19 cellular contexts compared by ENCODE assay signal in the genomic region with DNA sequence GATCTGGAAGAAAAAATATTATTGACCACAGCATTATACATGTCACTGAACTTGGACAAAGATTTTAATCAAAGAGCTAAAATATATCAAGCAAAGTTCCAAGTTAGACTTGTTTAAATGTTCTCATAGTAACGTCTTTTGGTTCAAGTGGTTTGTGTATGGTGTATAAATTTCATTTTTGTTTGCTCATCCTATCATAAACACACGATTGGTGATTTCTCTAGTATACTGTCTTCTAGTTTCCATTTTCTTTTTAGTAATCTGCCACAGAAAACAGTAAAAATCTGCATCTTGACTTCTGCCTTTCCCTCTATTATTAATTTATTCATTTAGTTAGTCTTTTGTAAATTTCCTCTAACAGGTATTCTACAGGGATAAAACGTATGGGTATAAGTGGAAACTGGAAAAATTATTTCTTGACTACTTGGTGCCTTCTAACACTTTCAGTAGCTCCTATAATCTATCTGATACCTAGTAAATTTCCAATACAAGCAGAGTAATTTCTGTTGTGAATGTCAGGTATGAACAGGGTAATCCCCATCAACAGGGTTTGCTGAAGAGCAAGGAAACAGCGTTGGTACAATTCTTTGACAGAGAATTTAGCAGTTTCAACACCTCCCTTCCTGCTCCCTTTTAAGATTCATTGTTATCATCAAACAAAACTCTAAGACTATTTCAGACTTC.
A peak's percentile ranks its signal among the peaks of the same experiment; 100 is the strongest.
DNase-seq lines count a peak whose midpoint lies in the region; ATAC-seq and TF ChIP-seq lines count a peak whose summit lies in the region.
"Had no signal": no experiment of that assay in that cellular context is flagged by ENCODE, and none has a peak within 500 bp of the region (broad histone marks: within the 10 kb centered on the region; RNA-seq: fewer than 3 reads in every experiment).

No MANE protein-coding gene starts in this region.

- H3K27me3 ChIP-seq in RWPE2 (ENCODE audit: insufficient read depth, poor library complexity, severe bottlenecking) (no peaks in the 10 kb centered on the region), BE2C (no peaks in the 10 kb centered on the region)
- H3K27me3 ChIP-seq: esophagus squamous epithelium, suprapubic skin had no signal

- peaks cover 38% of the 10 kb centered on the region for H3K36me3 Mint-ChIP-seq in T-helper 1 cell treated with Interleukin-12 subunit alpha and Interleukin-12 subunit beta and Interleukin-4 antibody, amounts not matched to agents 30 μg/mL and 1 μg/mL, for 36 hours (ENCODE audit: low read depth)
- peaks cover 0 to 3% (median 0%) of the 10 kb centered on the region in 3 donors for H3K36me3 Mint-ChIP-seq in immature natural killer cell

- peaks cover 49% of the 10 kb centered on the region for H3K4me1 ChIP-seq in RWPE2 (ENCODE audit: insufficient read depth, poor library complexity, severe bottlenecking)
- peaks cover 24% of the 10 kb centered on the region for H3K4me1 ChIP-seq in BE2C

- H3K27ac ChIP-seq in RWPE2 (ENCODE audit: poor library complexity, severe bottlenecking) = peak overlapping the region; percentile 5
- H3K27ac ChIP-seq: 22Rv1, C4-2B, esophagus squamous epithelium, psoas muscle, suprapubic skin had no signal

- H3K9me3 ChIP-seq in RWPE2 (ENCODE audit: severe bottlenecking) (no peaks in the 10 kb centered on the region), BE2C (no peaks in the 10 kb centered on the region)
- H3K9me3 ChIP-seq: esophagus squamous epithelium, mucosa of descending colon, psoas muscle, suprapubic skin had no signal

- peak overlapping the region; percentile 56 for H3K4me3 Mint-ChIP-seq in T-helper 1 cell treated with Interleukin-12 subunit alpha and Interleukin-12 subunit beta and Interleukin-4 antibody, amounts not matched to agents 30 μg/mL and 1 μg/mL, for 36 hours
- H3K4me3 Mint-ChIP-seq in immature natural killer cell = peak overlapping the region; percentile 26 to 75 (median 68)
- H3K4me3 Mint-ChIP-seq: dendritic cell treated with granulocyte-macrophage colony-stimulating factor and Interleukin-4, amounts not matched to agents 40 ng/mL and 50 ng/mL, for 4 days had no signal

- intact Hi-C loops in left colon (cut with DNase I, micrococcal nuclease) = no loop called here

- TF ChIP-seq CTCF in RWPE2 (IDR thresholded peaks at IDR 0.05; ENCODE audit: poor library complexity, severe bottlenecking) = no peak
- no peak for TF ChIP-seq CTCF in BE2C (IDR thresholded peaks at IDR 0.05; ENCODE audit: low read depth, low read length)

- DNase-seq in T-helper 1 cell (no peak), RWPE2 (ENCODE audit: low spot score) (no peak), immature natural killer cell (no peak), left colon (no peak), BE2C (no peak), EL (no peak)
- DNase-seq: esophagus squamous epithelium, head of caudate nucleus, mucosa of descending colon, MV-4-11, NCI-H2081 treated with DMSO at 0.1 percent for 48 hours, NCI-H748 treated with DMSO at 0.1 percent for 48 hours, psoas muscle had no signal

- no peaks in the 10 kb centered on the region for H3K9me3 Mint-ChIP-seq in T-helper 1 cell treated with Interleukin-12 subunit alpha and Interleukin-12 subunit beta and Interleukin-4 antibody, amounts not matched to agents 30 μg/mL and 1 μg/mL, for 36 hours
- no peaks in the 10 kb centered on the region for H3K9me3 Mint-ChIP-seq in immature natural killer cell
- H3K9me3 Mint-ChIP-seq: dendritic cell treated with granulocyte-macrophage colony-stimulating factor and Interleukin-4, amounts not matched to agents 40 ng/mL and 50 ng/mL, for 4 days had no signal

- ATAC-seq in GM18909 (IDR thresholded peaks at IDR 0.05; ENCODE audit: poor library complexity, unreplicated experiment) (peak; percentile 41), RWPE2 (ENCODE audit: low read depth) (no peak), left colon (no peak)
- ATAC-seq: mucosa of descending colon, psoas muscle had no signal

- H3K27ac Mint-ChIP-seq in T-helper 1 cell treated with Interleukin-12 subunit alpha and Interleukin-12 subunit beta and Interleukin-4 antibody, amounts not matched to agents 30 μg/mL and 1 μg/mL, for 36 hours = peak overlapping the region; percentile 74
- H3K27ac Mint-ChIP-seq in immature natural killer cell = peak overlapping the region in 4 of 6 donors; percentile 48 to 73 (median 56)
- H3K27ac Mint-ChIP-seq: dendritic cell treated with granulocyte-macrophage colony-stimulating factor and Interleukin-4, amounts not matched to agents 40 ng/mL and 50 ng/mL, for 4 days had no signal

- H3K27me3 Mint-ChIP-seq in T-helper 1 cell treated with Interleukin-12 subunit alpha and Interleukin-12 subunit beta and Interleukin-4 antibody, amounts not matched to agents 30 μg/mL and 1 μg/mL, for 36 hours (ENCODE audit: low read depth) = no peaks in the 10 kb centered on the region
- H3K27me3 Mint-ChIP-seq in immature natural killer cell (ENCODE audit: low read depth in 3 of 3) = peaks cover 0 to 3% (median 2%) of the 10 kb centered on the region in 3 donors
- H3K27me3 Mint-ChIP-seq: dendritic cell treated with granulocyte-macrophage colony-stimulating factor and Interleukin-4, amounts not matched to agents 40 ng/mL and 50 ng/mL, for 4 days had no signal

- peaks cover 56% of the 10 kb centered on the region for H3K4me1 Mint-ChIP-seq in T-helper 1 cell treated with Interleukin-12 subunit alpha and Interleukin-12 subunit beta and Interleukin-4 antibody, amounts not matched to agents 30 μg/mL and 1 μg/mL, for 36 hours (ENCODE audit: low read depth)
- peaks cover 65 to 67% of the 10 kb centered on the region in 2 donors for H3K4me1 Mint-ChIP-seq in immature natural killer cell

- H3K4me3 ChIP-seq in RWPE2 (ENCODE audit: severe bottlenecking) (no peak overlapping the region), BE2C (ENCODE audit: low read depth, low read length) (no peak overlapping the region)
- H3K4me3 ChIP-seq: esophagus squamous epithelium, mucosa of descending colon, psoas muscle, suprapubic skin had no signal

- peaks cover 13% of the 10 kb centered on the region; the same call in 1 of the 2 replicates for H3K36me3 ChIP-seq in RWPE2 (ENCODE audit: low read depth)
- H3K36me3 ChIP-seq in BE2C = no peaks in the 10 kb centered on the region
- H3K36me3 ChIP-seq: esophagus squamous epithelium, suprapubic skin had no signal
